Comparison of ENCODE assay signal across 8 cellular contexts in the genomic region with DNA sequence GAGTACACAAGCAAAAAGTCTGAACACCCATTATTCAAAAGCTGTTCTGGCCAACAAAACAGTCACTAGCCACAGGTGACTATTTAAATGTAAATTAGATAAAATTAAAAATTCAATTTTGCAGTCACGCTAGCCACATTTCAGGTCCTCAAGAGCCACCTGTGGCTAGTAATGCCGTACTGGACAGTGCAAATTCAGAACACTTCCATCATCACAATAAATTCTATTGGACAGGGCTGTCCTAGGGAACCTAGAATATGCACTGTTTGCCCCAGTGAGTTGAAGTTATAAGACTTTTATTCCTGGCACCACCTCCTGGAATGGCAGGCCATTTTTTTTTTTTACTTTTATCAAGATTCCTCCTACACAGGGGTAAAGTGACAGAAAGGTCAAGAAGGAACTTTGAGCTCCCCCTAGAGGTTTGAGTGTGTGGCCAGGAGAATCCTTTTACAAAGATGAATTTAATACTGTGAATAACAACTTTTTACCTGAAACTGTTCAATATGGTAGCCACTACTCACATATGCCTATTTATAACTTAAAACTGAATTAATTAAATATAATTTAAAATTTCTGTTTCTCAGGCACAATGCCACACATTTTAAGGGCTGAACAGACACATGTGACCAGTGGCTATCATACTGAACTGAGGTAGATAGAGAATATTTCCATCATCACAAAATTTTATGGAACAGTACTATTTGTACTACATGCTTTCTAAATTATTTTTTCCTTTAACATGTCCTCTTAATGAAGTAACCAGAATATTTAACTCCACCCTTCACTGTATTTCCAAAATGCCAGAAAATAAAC. TPM values are rescaled to one million over a fixed set of nuclear protein-coding genes. Genes with fewer than 3 reads are reported as not detected.
DNase-seq lines count a peak whose midpoint lies in the region; ATAC-seq and TF ChIP-seq lines count a peak whose summit lies in the region.

No MANE protein-coding gene starts in this region.

- peaks cover 17% of the 10 kb centered on the region for H3K79me1 ChIP-seq in mesendoderm (ENCODE audit: low read length)

- no peak overlapping the region for H3K23ac ChIP-seq in mesendoderm (ENCODE audit: low read length)

- no peak overlapping the region for H3K4me2 ChIP-seq in OCI-LY7 (ENCODE audit: low read length)
- H3K4me2 ChIP-seq in mesendoderm (ENCODE audit: low read length) = no peak overlapping the region

- H3K4me3 ChIP-seq in CD4-positive, alpha-beta memory T cell (ENCODE audit: low read length in 2 of 2) = no peak overlapping the region
- H3K4me3 ChIP-seq in OCI-LY7 (ENCODE audit: low read depth, low read length, poor library complexity, severe bottlenecking) = no peak overlapping the region
- H3K4me3 ChIP-seq in coronary artery = no peak overlapping the region
- H3K4me3 ChIP-seq in mesendoderm (ENCODE audit: low read length) = no peak overlapping the region

- TF ChIP-seq CTCF in OCI-LY7 (conservative IDR thresholded peaks at IDR 0.05; ENCODE audit: low read length) (peak; percentile 95), coronary artery (IDR thresholded peaks at IDR 0.05) (peak; percentile 37)

- CTCF ChIA-PET in CD4-positive, alpha-beta memory T cell (lab: Charles Lee; ENCODE audit: partially characterized antibody) = interaction anchor here (0.7 to 12.2 kb wide), 24 partner anchors 8 to 545 kb away, joined by 3 to 98 read pairs (median 7); a partner anchor contains a TSS
- CTCF ChIA-PET in OCI-LY7 (lab: Charles Lee; ENCODE audit: unreplicated experiment) = interaction anchor here (1.0 to 1.4 kb wide), 2 partner anchors 30 to 123 kb away, joined by 3 to 7 read pairs; no protein-coding TSS in a partner anchor

- H3K4me1 ChIP-seq in CD4-positive, alpha-beta memory T cell (ENCODE audit: insufficient read depth, low read length) = peaks cover 12% of the 10 kb centered on the region
- peaks cover 32% of the 10 kb centered on the region for H3K4me1 ChIP-seq in OCI-LY7 (ENCODE audit: insufficient read depth, low read length, poor library complexity, severe bottlenecking)
- no peaks in the 10 kb centered on the region for H3K4me1 ChIP-seq in mesendoderm (ENCODE audit: control insufficient read depth, low read depth, low read length)

- POLR2A ChIA-PET in CD4-positive, alpha-beta memory T cell (lab: Charles Lee; ENCODE audit: partially characterized antibody) = interaction anchor here (1.0 to 1.2 kb wide), 2 partner anchors 31 to 123 kb away, joined by 3 to 4 read pairs; no protein-coding TSS in a partner anchor
- POLR2A ChIA-PET in OCI-LY7 (lab: Charles Lee) = interaction anchor here (0.9 to 1.7 kb wide), 8 partner anchors 11 to 1594 kb away, joined by 3 to 5 read pairs (median 3); no protein-coding TSS in a partner anchor

- no peak overlapping the region for H3K27ac ChIP-seq in CD4-positive, alpha-beta memory T cell (ENCODE audit: low read depth, low read length)
- H3K27ac ChIP-seq in OCI-LY7 (ENCODE audit: low read depth, low read length, poor library complexity, severe bottlenecking) (no peak overlapping the region), coronary artery (no peak overlapping the region), mesendoderm (ENCODE audit: low read depth, low read length) (no peak overlapping the region)

- no peaks in the 10 kb centered on the region for H3K9me3 Mint-ChIP-seq in CD4-positive, alpha-beta memory T cell

- no peaks in the 10 kb centered on the region for H3K9me3 ChIP-seq in CD4-positive, alpha-beta memory T cell (ENCODE audit: control insufficient read depth in 1 of 2, low read length in 2 of 2)
- no peaks in the 10 kb centered on the region for H3K9me3 ChIP-seq in OCI-LY7 (ENCODE audit: low read length)

- H3K9ac ChIP-seq in mesendoderm (ENCODE audit: low read length) = no peak overlapping the region

- no peak overlapping the region for H3K4ac ChIP-seq in mesendoderm (ENCODE audit: low read depth, low read length)

- no peak overlapping the region for H2BK5ac ChIP-seq in mesendoderm (ENCODE audit: low read length)

- no CpG with 5 or more reads among the region's 2 CpGs for WGBS in mesendoderm (ENCODE audit: extremely low coverage, insufficient coverage, low lambda C conversion rate)

- peaks cover 23% of the 10 kb centered on the region for H4K20me1 ChIP-seq in OCI-LY7 (ENCODE audit: insufficient read depth, low read length)

- peak overlapping the region; percentile 12 for H2BK120ac ChIP-seq in mesendoderm (ENCODE audit: low read depth, low read length)

- no peaks in the 10 kb centered on the region for H3K27me3 ChIP-seq in CD4-positive, alpha-beta memory T cell (ENCODE audit: insufficient read depth, low read length)
- H3K27me3 ChIP-seq in mesendoderm (ENCODE audit: insufficient read depth, low read length, poor library complexity) = no peaks in the 10 kb centered on the region

- no peak overlapping the region for H2AFZ ChIP-seq in OCI-LY7 (ENCODE audit: low read length)

- no peak overlapping the region for H2AK5ac ChIP-seq in mesendoderm (ENCODE audit: low read length)

- no peaks in the 10 kb centered on the region for H3K36me3 Mint-ChIP-seq in CD4-positive, alpha-beta memory T cell

- no peak overlapping the region for H3K18ac ChIP-seq in mesendoderm (ENCODE audit: low read length)

- H3K4me3 Mint-ChIP-seq in CD4-positive, alpha-beta memory T cell = no peak overlapping the region

- no peaks in the 10 kb centered on the region for H3K36me3 ChIP-seq in CD4-positive, alpha-beta memory T cell (ENCODE audit: insufficient read depth, low read length)
- H3K36me3 ChIP-seq in OCI-LY7 (ENCODE audit: insufficient read depth, low read length) (no peaks in the 10 kb centered on the region), mesendoderm (ENCODE audit: control insufficient read depth, insufficient read depth, low read length) (no peaks in the 10 kb centered on the region)

- H3K27ac Mint-ChIP-seq in CD4-positive, alpha-beta memory T cell = no peak overlapping the region

- H4K8ac ChIP-seq in mesendoderm (ENCODE audit: low read depth, low read length) = no peak overlapping the region

- BruUV-seq in OCI-LY7 (replicated peaks; lab: Mats Ljungman, UMichigan) = no TSS peak

- H4K5ac ChIP-seq in mesendoderm (ENCODE audit: low read length) = no peak overlapping the region

- H3K79me2 ChIP-seq in OCI-LY7 (ENCODE audit: insufficient read depth, low read depth, low read length) (peaks cover 71% of the 10 kb centered on the region; the same call in 1 of the 2 replicates), mesendoderm (ENCODE audit: control insufficient read depth, insufficient read depth, low read length) (peaks cover 66% of the 10 kb centered on the region)

- ATAC-seq in GM18511 (IDR thresholded peaks at IDR 0.05; ENCODE audit: unreplicated experiment) = peak; percentile 60
- peak; percentile 63 for ATAC-seq in HG03354 (IDR thresholded peaks at IDR 0.05; ENCODE audit: poor library complexity, severe bottlenecking, unreplicated experiment)
- no peak for ATAC-seq in HG03565 (IDR thresholded peaks at IDR 0.05; ENCODE audit: unreplicated experiment)

- no peak overlapping the region for H3K56ac ChIP-seq in mesendoderm (ENCODE audit: low read length)

- H3K9me2 ChIP-seq in OCI-LY7 (ENCODE audit: insufficient read depth, low read length) = no peaks in the 10 kb centered on the region

- H2BK15ac ChIP-seq in mesendoderm (replicated peaks; ENCODE audit: low read depth) = no peak overlapping the region

- intact Hi-C loops in CD4-positive, alpha-beta memory T cell (cut with micrococcal nuclease) = loop anchor here (1.0 kb wide), 1 partner anchor 124 kb away; no protein-coding TSS in a partner anchor
- intact Hi-C loops in OCI-LY7 (cut with micrococcal nuclease; ENCODE audit: unreplicated experiment) = loop anchor here (1.0 kb wide), 1 partner anchor 124 kb away; no protein-coding TSS in a partner anchor

- peaks cover 15 to 47% (median 26%) of the 10 kb centered on the region in 4 donors for H3K4me1 Mint-ChIP-seq in CD4-positive, alpha-beta memory T cell

- H3K27me3 Mint-ChIP-seq in CD4-positive, alpha-beta memory T cell = no peaks in the 10 kb centered on the region

- DNase-seq in CD4-positive, alpha-beta memory T cell = peak in 4 of 5 donors; percentile 30 to 46 (median 36)
- DNase-seq in OCI-LY7 (ENCODE audit: low spot score) (peak; percentile 72), coronary artery (ENCODE audit: low spot score) (no peak), mesendoderm (peak; percentile 77), NCI-H2107 (lab: John Stamatoyannopoulos, UW) (no peak)

RNA-seq across cellular contexts. Expression of a gene that starts 6.5 kb away (rescaled TPM):
- total RNA-seq in CD4-positive, alpha-beta memory T cell = 10 to 100 TPM; 25.9 to 26.3 TPM
- 1 to 10 TPM; 2.4 to 5.9 TPM for polyA plus RNA-seq in CD4-positive, alpha-beta memory T cell
- 17.7 and 22.1 TPM in 2 replicates for total RNA-seq in OCI-LY7 (2014; rRNA removed; shearing (Covaris generic))
- 21.9 and 23.4 TPM in 2 replicates for total RNA-seq in OCI-LY7 (2022)
- 10.6 TPM for polyA plus RNA-seq in mesendoderm (2013, experiment 1 of 2)
- polyA plus RNA-seq in mesendoderm (2013, experiment 2 of 2) = 10.4 TPM

RNA-seq across cellular contexts. Expression of a gene that starts 31.6 kb away (rescaled TPM):
- 1 to 10 TPM; 1.5 to 1.8 TPM for total RNA-seq in CD4-positive, alpha-beta memory T cell
- 1 to 10 TPM; 1.3 to 3.2 TPM for polyA plus RNA-seq in CD4-positive, alpha-beta memory T cell
- 0.15 and 0.35 TPM in 2 replicates for total RNA-seq in OCI-LY7 (2014; rRNA removed; shearing (Covaris generic))
- 0.49 and 0.83 TPM in 2 replicates for total RNA-seq in OCI-LY7 (2022)
- 0.21 TPM for polyA plus RNA-seq in mesendoderm (2013, experiment 1 of 2)
- 0.14 TPM for polyA plus RNA-seq in mesendoderm (2013, experiment 2 of 2)

RNA-seq across cellular contexts. Expression of a gene that starts 41.6 kb away (rescaled TPM):
- total RNA-seq in CD4-positive, alpha-beta memory T cell = under 1 TPM; 0.55 to 0.87 TPM
- polyA plus RNA-seq in CD4-positive, alpha-beta memory T cell = under 1 TPM; 0.39 to 0.80 TPM
- total RNA-seq in OCI-LY7 (2014; rRNA removed; shearing (Covaris generic)) = not detected in 2 replicates
- total RNA-seq in OCI-LY7 (2022) = not detected in 2 replicates
- polyA plus RNA-seq in mesendoderm (2013, experiment 1 of 2) = not detected
- polyA plus RNA-seq in mesendoderm (2013, experiment 2 of 2) = 0.07 TPM

RNA-seq across cellular contexts. Expression of a gene that starts 53.9 kb away (rescaled TPM):
- under 1 TPM in 1 of 2 experiments, not detected in 1; 0.67 TPM for total RNA-seq in CD4-positive, alpha-beta memory T cell
- not detected for polyA plus RNA-seq in CD4-positive, alpha-beta memory T cell
- 3.3 and 6.8 TPM in 2 replicates for total RNA-seq in OCI-LY7 (2014; rRNA removed; shearing (Covaris generic))
- 15.3 and 16.9 TPM in 2 replicates for total RNA-seq in OCI-LY7 (2022)
- polyA plus RNA-seq in mesendoderm (2013, experiment 1 of 2) = 0.42 TPM
- 0.67 TPM for polyA plus RNA-seq in mesendoderm (2013, experiment 2 of 2)

Comparison
In these comparisons a context has a peak if more than half of its experiments do, and no peak if none do; other contexts are left out.
1. DNase-seq: peak in CD4-positive, alpha-beta memory T cell (4 of 5), OCI-LY7 (single experiment) and mesendoderm (single experiment); none in coronary artery (single experiment) and NCI-H2107 (single experiment).